In the genomic region with DNA sequence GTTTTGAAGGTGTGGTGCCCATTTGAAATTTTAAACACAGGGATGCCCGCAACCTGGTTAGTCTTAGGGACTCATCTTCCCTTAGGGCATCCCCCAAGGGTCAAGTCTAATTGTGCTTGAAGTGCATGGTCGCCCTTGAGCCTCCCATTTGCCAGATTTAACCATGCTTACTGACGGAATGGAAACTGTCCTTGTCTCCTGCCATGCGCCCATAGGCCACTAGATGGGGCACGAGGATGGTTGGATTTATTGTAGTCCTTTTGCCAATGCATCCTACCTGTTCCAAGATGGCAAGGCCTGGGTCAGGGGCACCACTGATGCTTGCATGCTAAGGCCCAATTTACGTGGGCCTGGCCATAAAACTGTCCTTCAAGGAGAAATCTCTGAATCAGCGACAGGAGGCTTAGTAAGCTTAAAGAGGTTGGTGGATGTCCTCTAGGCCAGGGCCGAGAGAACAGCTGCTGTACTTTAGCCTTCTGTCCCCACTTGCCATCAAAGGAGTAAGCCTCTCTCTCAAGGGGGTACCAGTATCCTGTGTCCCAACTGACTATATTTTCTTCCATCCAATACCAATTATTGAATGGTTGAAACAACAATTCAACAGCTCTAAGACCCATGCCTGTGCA, we compare ENCODE assay signal across 8 cellular contexts.
DNase-seq lines count a peak whose midpoint lies in the region; ATAC-seq, FAIRE-seq and TF ChIP-seq lines count a peak whose summit lies in the region.

No MANE protein-coding gene starts in this region.

- H2BK15ac ChIP-seq in H1 (ENCODE audit: low read length), result no peak overlapping the region

- POLR2A ChIA-PET in activated CD4-positive, alpha-beta T cell treated with anti-CD3 and anti-CD28 coated beads, Interleukin-2, amount 10 ng/mL, durations not matched to agents 7 days and 5 days (lab: Charles Lee), result no interaction called here
- POLR2A ChIA-PET in RWPE1 (lab: Yijun Ruan, JAX; ENCODE audit: low non-redundant PET) (no interaction called here), H1 (lab: Charles Lee; ENCODE audit: partially characterized antibody) (no interaction called here)

- CTCF ChIA-PET in activated CD4-positive, alpha-beta T cell treated with anti-CD3 and anti-CD28 coated beads, Interleukin-2, amount 10 ng/mL, durations not matched to agents 7 days and 5 days (lab: Charles Lee), result no interaction called here
- CTCF ChIA-PET in RWPE1 (lab: Yijun Ruan, JAX), result interaction anchor here (0.6 to 0.7 kb wide), 2 partner anchors 786 to 884 kb away, joined by 3 read pairs; no protein-coding TSS in a partner anchor
- CTCF ChIA-PET in H1 (lab: Charles Lee; ENCODE audit: partially characterized antibody), result interaction anchor here (0.6 to 1.2 kb wide), 8 partner anchors 13 to 314 kb away, joined by 3 to 7 read pairs (median 3); no protein-coding TSS in a partner anchor

- no peak overlapping the region for H2BK20ac ChIP-seq in H1 (ENCODE audit: low read length)

- H4K91ac ChIP-seq in H1 (replicated peaks; ENCODE audit: insufficient read length, low read length), result no peak overlapping the region

- DNase-seq in activated CD4-positive, alpha-beta T cell treated with anti-CD3 and anti-CD28 coated beads, Interleukin-2, amount 10 ng/mL, durations not matched to agents 7 days and 5 days, result peak; percentile 43
- DNase-seq in activated CD4-positive, alpha-beta T cell treated with anti-CD3 and anti-CD28 coated beads, Interleukin-2, amount 50 U/mL, for 4 hours, result no peak
- peak; percentile 28 for DNase-seq in RWPE1 (ENCODE audit: low spot score)
- peak; percentile 49 to 95 for DNase-seq in H1 (ENCODE audit: low read depth in 1 of 2, low spot score in 2 of 2)
- DNase-seq in mucosa of gallbladder (ENCODE audit: low spot score), result peak; percentile 44
- no peak for DNase-seq in mesenteric fat pad (ENCODE audit: low spot score)

- H3K23me2 ChIP-seq in H1 (ENCODE audit: low read depth, low read length), result no peaks in the 10 kb centered on the region

- TF ChIP-seq EP300 in H1 (IDR thresholded peaks at IDR 0.05; ENCODE audit: borderline replicate concordance in 1 of 2, low read depth in 2 of 2, low read length in 2 of 2), result no peak

- no peak overlapping the region for H3K4me3 Mint-ChIP-seq in activated CD4-positive, alpha-beta T cell treated with anti-CD3 and anti-CD28 coated beads, Interleukin-2, amount 10 ng/mL, durations not matched to agents 7 days and 5 days

- H2BK120ac ChIP-seq in H1 (replicated peaks; ENCODE audit: low read depth, low read length), result no peak overlapping the region

- 46% methylated on average over 8 of the region's 8 CpGs; no CpG with 5 or more reads in 1 of the 2 experiments for WGBS in H1 (ENCODE audit: extremely low coverage in 1 of 2, insufficient coverage in 1 of 2, insufficient read length in 1 of 2, insufficient replicate concordance in 2 of 2, low coverage in 1 of 2, low lambda C conversion rate in 2 of 2, missing lambda C conversion rate in 1 of 2), 2 experiments

- no peak overlapping the region for H3K27ac ChIP-seq in RWPE1
- H3K27ac ChIP-seq in H1 (ENCODE audit: low read depth, low read length), result no peak overlapping the region

- no peak overlapping the region for H3K4me2 ChIP-seq in H1 (ENCODE audit: insufficient read depth in 1 of 2, low read depth in 2 of 2, low read length in 2 of 2)

- H4K8ac ChIP-seq in H1 (ENCODE audit: extremely low read depth, insufficient read depth, low read length), result no peak overlapping the region

- H3K4me1 Mint-ChIP-seq in activated CD4-positive, alpha-beta T cell treated with anti-CD3 and anti-CD28 coated beads, Interleukin-2, amount 10 ng/mL, durations not matched to agents 7 days and 5 days, result no peaks in the 10 kb centered on the region

- H3K27ac Mint-ChIP-seq in activated CD4-positive, alpha-beta T cell treated with anti-CD3 and anti-CD28 coated beads, Interleukin-2, amount 10 ng/mL, durations not matched to agents 7 days and 5 days, result no peak overlapping the region

- no peak overlapping the region for H2BK12ac ChIP-seq in H1 (ENCODE audit: low read depth, low read length)

- no peak overlapping the region for H2AK5ac ChIP-seq in H1 (ENCODE audit: low read depth, low read length)

- no peak overlapping the region for H3K18ac ChIP-seq in H1 (ENCODE audit: extremely low read depth, low read length)

- no peaks in the 10 kb centered on the region; a peak in 1 of 7 replicates for H3K4me1 ChIP-seq in H1 (replicated peaks in 1 of 4; ENCODE audit: control insufficient read depth in 3 of 4, insufficient read depth in 4 of 4, low read length in 3 of 4)

- no peak for TF ChIP-seq POLR2A in H1 (IDR thresholded peaks at IDR 0.05; ENCODE audit: control extremely low read depth in 1 of 2, low read depth in 2 of 2, low read length in 2 of 2)

- TF ChIP-seq RAD21 in H1 (IDR thresholded peaks at IDR 0.05 in 1 of 2, conservative IDR thresholded peaks at IDR 0.05 in 1 of 2; ENCODE audit: low read depth in 2 of 2, low read length in 2 of 2), result peak; percentile 86

- no peaks in the 10 kb centered on the region for H3K36me3 Mint-ChIP-seq in activated CD4-positive, alpha-beta T cell treated with anti-CD3 and anti-CD28 coated beads, Interleukin-2, amount 10 ng/mL, durations not matched to agents 7 days and 5 days (ENCODE audit: low read depth)

- H3K9me3 ChIP-seq in H1 (ENCODE audit: insufficient read depth in 2 of 2, low read depth in 1 of 2, low read length in 1 of 2), result no peaks in the 10 kb centered on the region

- TF ChIP-seq CTCF in RWPE1 (conservative IDR thresholded peaks at IDR 0.05; ENCODE audit: low read depth) (peak; percentile 88), H1 (IDR thresholded peaks at IDR 0.05; ENCODE audit: control extremely low read depth in 1 of 3, insufficient read depth in 1 of 3, low read depth in 1 of 3, low read length in 3 of 3) (peak; percentile 74 to 86 (median 86))

- H2BK5ac ChIP-seq in H1 (ENCODE audit: low read depth, low read length), result no peak overlapping the region

- H4K5ac ChIP-seq in H1 (ENCODE audit: insufficient read length, low read depth, low read length), result no peak overlapping the region

- H3K14ac ChIP-seq in H1 (ENCODE audit: insufficient read length), result no peak overlapping the region

- H3K79me2 ChIP-seq in H1 (ENCODE audit: control insufficient read depth in 1 of 2, insufficient read depth in 2 of 2, low read length in 2 of 2), result no peaks in the 10 kb centered on the region

- peak; percentile 82 for FAIRE-seq in H1 (lab: Jason Lieb, UNC)

- no peak overlapping the region; the same call in 1 of the 2 replicates for H2AFZ ChIP-seq in H1 (ENCODE audit: low read length)

- H3K79me1 ChIP-seq in H1 (ENCODE audit: low read depth, low read length), result no peaks in the 10 kb centered on the region

- no peak overlapping the region for H3K4me3 ChIP-seq in H1 (ENCODE audit: extremely low read depth in 1 of 4, insufficient read depth in 2 of 4, low read depth in 3 of 4, low read length in 4 of 4)

- H4K20me1 ChIP-seq in H1 (replicated peaks in 1 of 2; ENCODE audit: control insufficient read depth in 1 of 2, insufficient read depth in 2 of 2, low read length in 2 of 2), result no peaks in the 10 kb centered on the region

- no peaks in the 10 kb centered on the region for H3K36me3 ChIP-seq in H1 (ENCODE audit: control insufficient read depth in 2 of 4, insufficient read depth in 4 of 4, low read length in 3 of 4)

- H3K4ac ChIP-seq in H1 (replicated peaks; ENCODE audit: insufficient read length, low read depth, low read length), result no peak overlapping the region

- no peaks in the 10 kb centered on the region for H3K27me3 Mint-ChIP-seq in activated CD4-positive, alpha-beta T cell treated with anti-CD3 and anti-CD28 coated beads, Interleukin-2, amount 10 ng/mL, durations not matched to agents 7 days and 5 days

- H3K56ac ChIP-seq in H1 (replicated peaks; ENCODE audit: insufficient read length, low read depth, low read length), result no peak overlapping the region

- ATAC-seq in GM21526 (IDR thresholded peaks at IDR 0.05; ENCODE audit: low FRiP score, unreplicated experiment) (peak; percentile 90), HG03571 (IDR thresholded peaks at IDR 0.05; ENCODE audit: unreplicated experiment) (peak; percentile 86)

- H3K27me3 ChIP-seq in H1 (replicated peaks in 1 of 4; ENCODE audit: control insufficient read depth in 3 of 4, extremely low read depth in 1 of 4, insufficient read depth in 3 of 4, low read length in 3 of 4), result no peaks in the 10 kb centered on the region

- H3K23ac ChIP-seq in H1 (ENCODE audit: insufficient read length), result no peak overlapping the region

- no peak overlapping the region for H3K9ac ChIP-seq in H1 (replicated peaks in 1 of 4; ENCODE audit: extremely low read depth in 1 of 4, low read depth in 3 of 4, low read length in 3 of 4)

- H3K9me3 Mint-ChIP-seq in activated CD4-positive, alpha-beta T cell treated with anti-CD3 and anti-CD28 coated beads, Interleukin-2, amount 10 ng/mL, durations not matched to agents 7 days and 5 days, result no peaks in the 10 kb centered on the region

TF ChIP-seq in H1, 55 proteins besides CTCF, POLR2A, EP300 and RAD21:
- TF ChIP-seq HDAC6 (IDR thresholded peaks at IDR 0.05; ENCODE audit: low read depth, low read length) (no peak), CTBP2 (IDR thresholded peaks at IDR 0.05; ENCODE audit: borderline replicate concordance, insufficient read depth, insufficient read length, low read length) (no peak), SUZ12 (IDR thresholded peaks at IDR 0.05; ENCODE audit: low read length) (no peak), KDM4A (IDR thresholded peaks at IDR 0.05; ENCODE audit: low read depth, low read length, severe bottlenecking) (no peak), CHD1 (IDR thresholded peaks at IDR 0.05; ENCODE audit: low read depth, low read length) (no peak), SIX5 (IDR thresholded peaks at IDR 0.05; ENCODE audit: low read depth, low read length) (no peak), ASH2L (IDR thresholded peaks at IDR 0.05; ENCODE audit: low read length) (no peak)
- TF ChIP-seq, protein P1, sequence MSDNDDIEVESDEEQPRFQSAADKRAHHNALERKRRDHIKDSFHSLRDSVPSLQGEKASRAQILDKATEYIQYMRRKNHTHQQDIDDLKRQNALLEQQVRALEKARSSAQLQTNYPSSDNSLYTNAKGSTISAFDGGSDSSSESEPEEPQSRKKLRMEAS (IDR thresholded peaks at IDR 0.05), result peak; percentile 46; the same call in 1 of the 2 replicates
TF ChIP-seq in H1: peak in this region for 1.

Comparison
In these comparisons a context has a peak if more than half of its experiments do, and no peak if none do; other contexts are left out.
1. DNase-seq: peak in activated CD4-positive, alpha-beta T cell treated with anti-CD3 and anti-CD28 coated beads, Interleukin-2, amount 10 ng/mL, durations not matched to agents 7 days and 5 days (single experiment), RWPE1 (single experiment), H1 (2 of 2) and mucosa of gallbladder (single experiment); none in activated CD4-positive, alpha-beta T cell treated with anti-CD3 and anti-CD28 coated beads, Interleukin-2, amount 50 U/mL, for 4 hours (0 of 2) and mesenteric fat pad (single experiment).